ENCODE assay signal across 30 cellular contexts in the genomic region with DNA sequence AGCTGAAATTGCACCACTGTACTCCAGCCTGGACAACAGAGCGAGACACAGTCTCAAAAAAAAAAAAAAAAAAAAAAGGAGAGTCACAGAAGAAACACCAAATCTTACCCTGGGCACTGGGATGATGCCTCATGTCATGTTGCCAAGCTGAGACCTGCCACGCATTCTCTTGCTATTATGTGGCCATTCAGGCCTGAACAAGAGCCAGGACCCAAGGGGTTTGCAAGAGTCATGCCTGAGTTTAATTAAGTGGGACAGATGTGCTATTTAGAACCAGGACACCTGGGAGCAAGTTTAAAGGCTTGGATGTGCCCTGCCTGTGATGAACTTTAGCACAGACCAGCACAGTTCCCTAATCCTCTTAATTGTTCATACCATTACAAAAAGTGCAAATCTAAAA. TPM values are rescaled to one million over a fixed set of nuclear protein-coding genes. Genes with fewer than 3 reads are reported as not detected.
DNase-seq lines count a peak whose midpoint lies in the region; ATAC-seq and TF ChIP-seq lines count a peak whose summit lies in the region.
"Had no signal": no experiment of that assay in that cellular context is flagged by ENCODE, and none has a peak within 500 bp of the region (broad histone marks: within the 10 kb centered on the region; RNA-seq: fewer than 3 reads in every experiment).

No MANE protein-coding gene starts in this region.

- no peaks in the 10 kb centered on the region for H3K36me3 Mint-ChIP-seq in activated T-helper 17 cell treated with anti-CD3 and anti-CD28 coated beads, Interleukin-2, amount 50 U/mL, for 72 hours (ENCODE audit: low read depth)
- H3K36me3 Mint-ChIP-seq: activated naive CD4-positive, alpha-beta T cell treated with anti-CD3 and anti-CD28 coated beads, Interleukin-2, amount 50 U/mL, for 72 hours; CD4-positive, alpha-beta memory T cell; T-cell had no signal

- peaks cover 0 to 13% (median 0%) of the 10 kb centered on the region in 7 donors for H3K27me3 ChIP-seq in heart right ventricle
- H3K27me3 ChIP-seq: right atrium auricular region, SJCRH30, testis had no signal

- H3K36me3 ChIP-seq in heart right ventricle = no peaks in the 10 kb centered on the region
- H3K36me3 ChIP-seq: right atrium auricular region, SJCRH30 had no signal

- intact Hi-C loops in cardiac septum (cut with DNase I) (no loop called here), heart right ventricle (cut with DNase I) (no loop called here)

- TF ChIP-seq CTCF in heart right ventricle (IDR thresholded peaks at IDR 0.05) (no peak), epithelial cell of esophagus (IDR thresholded peaks at IDR 0.05; ENCODE audit: insufficient read depth, low read depth, low read length, missing control alignments) (no peak)

- no peaks in the 10 kb centered on the region for H3K9me3 Mint-ChIP-seq in activated T-helper 17 cell treated with anti-CD3 and anti-CD28 coated beads, Interleukin-2, amount 50 U/mL, for 72 hours
- H3K9me3 Mint-ChIP-seq: activated CD4-positive, alpha-beta T cell treated with anti-CD3 and anti-CD28 coated beads, Interleukin-2, amount 10 ng/mL, durations not matched to agents 24 days and 14 days; activated naive CD4-positive, alpha-beta T cell treated with anti-CD3 and anti-CD28 coated beads, Interleukin-2, amount 50 U/mL, for 72 hours; CD4-positive, alpha-beta memory T cell; stimulated activated naive CD8-positive, alpha-beta T cell treated with anti-CD3 and anti-CD28 coated beads, Interleukin-15, Interleukin-2, amounts not matched to agents 100 ng/mL and 50 ng/mL, for 24 hours; T-cell; WTC11 had no signal

- H3K4me1 ChIP-seq in heart right ventricle = peaks cover 0 to 4% (median 0%) of the 10 kb centered on the region in 9 donors
- H3K4me1 ChIP-seq: right atrium auricular region, SJCRH30, testis had no signal

- H3K9me3 ChIP-seq in heart right ventricle = no peaks in the 10 kb centered on the region
- H3K9me3 ChIP-seq: right atrium auricular region, SJCRH30, testis had no signal

- H3K4me3 ChIP-seq in heart right ventricle = no peak overlapping the region
- H3K4me3 ChIP-seq in epithelial cell of esophagus (ENCODE audit: low read length) = no peak overlapping the region
- H3K4me3 ChIP-seq: right atrium auricular region, SJCRH30, testis had no signal

- H3K27ac Mint-ChIP-seq in activated T-helper 17 cell treated with anti-CD3 and anti-CD28 coated beads, Interleukin-2, amount 50 U/mL, for 72 hours = no peak overlapping the region
- H3K27ac Mint-ChIP-seq: activated CD4-positive, alpha-beta T cell treated with anti-CD3 and anti-CD28 coated beads, Interleukin-2, amount 10 ng/mL, durations not matched to agents 24 days and 14 days; activated naive CD4-positive, alpha-beta T cell treated with anti-CD3 and anti-CD28 coated beads, Interleukin-2, amount 50 U/mL, for 72 hours; stimulated activated naive CD8-positive, alpha-beta T cell treated with anti-CD3 and anti-CD28 coated beads, Interleukin-15, Interleukin-2, amounts not matched to agents 100 ng/mL and 50 ng/mL, for 24 hours; T-cell; WTC11 had no signal

- no peak overlapping the region for H3K4me3 Mint-ChIP-seq in activated T-helper 17 cell treated with anti-CD3 and anti-CD28 coated beads, Interleukin-2, amount 50 U/mL, for 72 hours
- H3K4me3 Mint-ChIP-seq: activated CD4-positive, alpha-beta T cell treated with anti-CD3 and anti-CD28 coated beads, Interleukin-2, amount 10 ng/mL, durations not matched to agents 24 days and 14 days; CD4-positive, alpha-beta memory T cell; stimulated activated naive CD8-positive, alpha-beta T cell treated with anti-CD3 and anti-CD28 coated beads, Interleukin-15, Interleukin-2, amounts not matched to agents 100 ng/mL and 50 ng/mL, for 24 hours; T-cell; WTC11 had no signal

- DNase-seq in cardiac septum (ENCODE audit: low spot score) (peak; percentile 2), heart right ventricle (no peak), NCI-H524 (lab: John Stamatoyannopoulos, UW) (peak; percentile 39 to 71), epithelial cell of esophagus (ENCODE audit: low read depth) (peak; percentile 99), cortex of kidney (lab: John Stamatoyannopoulos, UW) (no peak), C1 segment of cervical spinal cord (lab: John Stamatoyannopoulos, UW) (no peak)
- DNase-seq: activated CD4-positive, alpha-beta T cell treated with anti-CD3 and anti-CD28 coated beads, Interleukin-2, amount 10 ng/mL, durations not matched to agents 24 days and 14 days; activated CD8-positive, alpha-beta memory T cell treated with anti-CD3 and anti-CD28 coated beads for 24 hours; activated T-cell treated with anti-CD3 and anti-CD28 coated beads for 4 hours; CD4-positive, alpha-beta memory T cell; effector CD8-positive, alpha-beta T cell; H7; islet precursor cell; left ventricle myocardium superior; NCI-H1048; NCI-H187; NCI-H526 treated with DMSO at 0.1 percent for 48 hours; stimulated activated CD4-positive, alpha-beta T cell treated with anti-CD3 and anti-CD28 coated beads, Interleukin-1b, Interleukin-23, amount 100 ng/mL, for 48 hours; T-cell; testis had no signal

- ATAC-seq in heart right ventricle (no peak), GM19452 (IDR thresholded peaks at IDR 0.05; ENCODE audit: unreplicated experiment) (no peak)
- ATAC-seq in activated T-helper 17 cell treated with anti-CD3 and anti-CD28 coated beads, Interleukin-2, amount 50 U/mL, for 72 hours (replicated peaks) = no peak
- ATAC-seq: activated naive CD4-positive, alpha-beta T cell treated with anti-CD3 and anti-CD28 coated beads, Interleukin-2, amount 50 U/mL, for 72 hours; left ventricle myocardium superior; Panc1; T-cell; WTC11 had no signal

- H3K4me1 Mint-ChIP-seq in activated T-helper 17 cell treated with anti-CD3 and anti-CD28 coated beads, Interleukin-2, amount 50 U/mL, for 72 hours = peaks cover 2% of the 10 kb centered on the region
- H3K4me1 Mint-ChIP-seq: activated CD4-positive, alpha-beta T cell treated with anti-CD3 and anti-CD28 coated beads, Interleukin-2, amount 10 ng/mL, durations not matched to agents 24 days and 14 days; WTC11 had no signal

- no peak overlapping the region for H3K27ac ChIP-seq in heart right ventricle
- H3K27ac ChIP-seq: KMS-11, right atrium auricular region, SJCRH30, testis had no signal

- H3K27me3 Mint-ChIP-seq in activated T-helper 17 cell treated with anti-CD3 and anti-CD28 coated beads, Interleukin-2, amount 50 U/mL, for 72 hours = peaks cover 17% of the 10 kb centered on the region

- WGBS in heart right ventricle, 2 donors = 91 to 95% methylated on average over 2 of the region's 2 CpGs

RNA-seq across cellular contexts. Expression of a gene that starts 9.8 kb away (rescaled TPM):
- total RNA-seq in cardiac septum (11.1 TPM), heart right ventricle (10 to 100 TPM in 3 of 10 donors, 1 to 10 TPM in 7; 7.2 to 12.3 (median 9.3) TPM)
- 1 to 10 TPM; 2.8 to 3.0 TPM for polyA plus RNA-seq in heart right ventricle
- not detected for total RNA-seq in activated T-helper 17 cell treated with anti-CD3 and anti-CD28 coated beads, Interleukin-2, amount 50 U/mL, for 72 hours
- total RNA-seq: activated CD4-positive, alpha-beta T cell treated with anti-CD3 and anti-CD28 coated beads, Interleukin-2, amount 10 ng/mL, durations not matched to agents 24 days and 14 days; activated naive CD4-positive, alpha-beta T cell treated with anti-CD3 and anti-CD28 coated beads, Interleukin-2, amount 50 U/mL, for 72 hours had no signal

RNA-seq across cellular contexts. Expression of a gene that starts 32.8 kb away (rescaled TPM):
- total RNA-seq in cardiac septum = 0.16 TPM
- total RNA-seq in heart right ventricle = under 1 TPM in 5 of 10 donors, not detected in 5; 0.07 to 0.13 (median 0.08) TPM
- polyA plus RNA-seq in heart right ventricle = under 1 TPM; 0.01 to 0.07 TPM
- total RNA-seq in activated T-helper 17 cell treated with anti-CD3 and anti-CD28 coated beads, Interleukin-2, amount 50 U/mL, for 72 hours = not detected
- total RNA-seq: activated CD4-positive, alpha-beta T cell treated with anti-CD3 and anti-CD28 coated beads, Interleukin-2, amount 10 ng/mL, durations not matched to agents 24 days and 14 days; activated naive CD4-positive, alpha-beta T cell treated with anti-CD3 and anti-CD28 coated beads, Interleukin-2, amount 50 U/mL, for 72 hours; CD4-positive, alpha-beta memory T cell; epithelial cell of proximal tubule; right atrium auricular region; T-cell had no signal
- polyA plus RNA-seq: CD4-positive, alpha-beta memory T cell had no signal

RNA-seq across cellular contexts. Expression of a gene that starts 34.1 kb away (rescaled TPM):
- total RNA-seq in cardiac septum = 0.75 TPM
- total RNA-seq in heart right ventricle = under 1 TPM; 0.47 to 0.95 (median 0.65) TPM
- polyA plus RNA-seq in heart right ventricle = under 1 TPM; 0.37 to 0.81 TPM
- total RNA-seq in activated T-helper 17 cell treated with anti-CD3 and anti-CD28 coated beads, Interleukin-2, amount 50 U/mL, for 72 hours = under 1 TPM in 1 of 2 donors, not detected in 1; 0.08 TPM
- total RNA-seq: activated CD4-positive, alpha-beta T cell treated with anti-CD3 and anti-CD28 coated beads, Interleukin-2, amount 10 ng/mL, durations not matched to agents 24 days and 14 days had no signal

RNA-seq across cellular contexts. Expression of a gene that starts 48.2 kb away (rescaled TPM):
- total RNA-seq in cardiac septum = 34.2 TPM
- total RNA-seq in heart right ventricle = 10 to 100 TPM; 21.3 to 37.3 (median 28.6) TPM
- polyA plus RNA-seq in heart right ventricle = 10 to 100 TPM; 14.4 to 15.0 TPM
- total RNA-seq in activated T-helper 17 cell treated with anti-CD3 and anti-CD28 coated beads, Interleukin-2, amount 50 U/mL, for 72 hours = not detected
- total RNA-seq: activated CD4-positive, alpha-beta T cell treated with anti-CD3 and anti-CD28 coated beads, Interleukin-2, amount 10 ng/mL, durations not matched to agents 24 days and 14 days; activated naive CD4-positive, alpha-beta T cell treated with anti-CD3 and anti-CD28 coated beads, Interleukin-2, amount 50 U/mL, for 72 hours; CD4-positive, alpha-beta memory T cell had no signal
- polyA plus RNA-seq: CD4-positive, alpha-beta memory T cell had no signal

Comparison
In these comparisons a context has a peak if more than half of its experiments do, and no peak if none do; other contexts are left out.
1. DNase-seq: peak in cardiac septum (single experiment), NCI-H524 (2 of 2) and epithelial cell of esophagus (single experiment); none in heart right ventricle (0 of 2), cortex of kidney (single experiment) and C1 segment of cervical spinal cord (0 of 14).
2. RNA of a gene that starts 9.8 kb away (total RNA-seq): 11.1 TPM in cardiac septum (single experiment) and 7.2 to 12.3 TPM in heart right ventricle; not detected in activated T-helper 17 cell treated with anti-CD3 and anti-CD28 coated beads, Interleukin-2, amount 50 U/mL, for 72 hours; every median in the first group is over 4 times any median in the second.